Comparison of ENCODE assay signal across 10 cellular contexts in the genomic region with DNA sequence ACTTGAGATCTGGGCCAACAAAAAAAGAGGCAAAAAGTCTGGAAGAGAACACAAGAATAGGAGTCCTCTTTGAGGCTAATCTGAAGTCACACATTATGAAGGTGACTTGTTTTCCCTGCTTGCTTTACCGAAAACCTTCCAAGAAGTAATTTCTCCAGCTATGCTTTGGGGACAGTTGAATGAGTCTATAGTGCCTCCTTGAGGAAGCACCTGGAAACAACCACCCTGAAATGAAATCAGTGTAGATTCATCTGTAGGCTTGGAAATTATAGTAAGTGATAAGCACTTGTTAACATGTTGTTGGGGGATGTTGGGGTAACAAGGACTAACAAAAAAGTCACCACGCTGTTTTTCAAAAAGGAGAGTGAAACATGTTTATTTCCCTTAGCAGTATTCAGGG. TPM values are rescaled to one million over a fixed set of nuclear protein-coding genes. Genes with fewer than 3 reads are reported as not detected.
A peak's percentile ranks its signal among the peaks of the same experiment; 100 is the strongest.
DNase-seq lines count a peak whose midpoint lies in the region; ATAC-seq and TF ChIP-seq lines count a peak whose summit lies in the region.
"Had no signal": no experiment of that assay in that cellular context is flagged by ENCODE, and none has a peak within 500 bp of the region (broad histone marks: within the 10 kb centered on the region; RNA-seq: fewer than 3 reads in every experiment).

No MANE protein-coding gene starts in this region.

- H3F3A ChIP-seq in PC-3 (ENCODE audit: low read length, unreplicated experiment): no peaks in the 10 kb centered on the region

- H3K79me2 ChIP-seq in PC-3 (ENCODE audit: low read length): no peaks in the 10 kb centered on the region

- H3K9me3 ChIP-seq in heart left ventricle (no peaks in the 10 kb centered on the region), PC-3 (ENCODE audit: low read length) (no peaks in the 10 kb centered on the region), esophagus squamous epithelium (no peaks in the 10 kb centered on the region), prostate gland (no peaks in the 10 kb centered on the region)
- H3K9me3 ChIP-seq: Peyer's patch had no signal

- TF ChIP-seq POLR2A in heart left ventricle (IDR thresholded peaks at IDR 0.05): no peak
- TF ChIP-seq POLR2A in esophagus squamous epithelium (IDR thresholded peaks at IDR 0.05): no peak
- TF ChIP-seq POLR2A in prostate gland (IDR thresholded peaks at IDR 0.05): no peak

- H3K9ac ChIP-seq in PC-3 (ENCODE audit: low read length): no peak overlapping the region

- H3K4me1 ChIP-seq in heart left ventricle: no peaks in the 10 kb centered on the region
- peaks cover 11% of the 10 kb centered on the region for H3K4me1 ChIP-seq in PC-3 (ENCODE audit: insufficient read depth, low read length)
- H3K4me1 ChIP-seq in esophagus squamous epithelium: peaks cover 7 to 71% (median 32%) of the 10 kb centered on the region in 3 donors
- no peaks in the 10 kb centered on the region for H3K4me1 ChIP-seq in prostate gland (replicated peaks)
- H3K4me1 ChIP-seq: Peyer's patch had no signal

- TF ChIP-seq CTCF in heart left ventricle (IDR thresholded peaks at IDR 0.05): peak in 10 of 12 donors; percentile 15 to 47 (median 38)
- peak; percentile 72 for TF ChIP-seq CTCF in PC-3 (conservative IDR thresholded peaks at IDR 0.05; ENCODE audit: low read depth, low read length)
- peak; percentile 23 to 86 (median 52) for TF ChIP-seq CTCF in esophagus squamous epithelium (IDR thresholded peaks at IDR 0.05)
- TF ChIP-seq CTCF in prostate gland (IDR thresholded peaks at IDR 0.05): peak in 2 of 4 experiments; percentile 41 to 66

- WGBS in heart left ventricle, 4 donors: 70 to 77% (median 72%) methylated on average over 2 of the region's 2 CpGs
- 29 to 35% methylated on average over 2 of the region's 2 CpGs for WGBS in esophagus squamous epithelium, 2 donors
- 70% methylated on average over 2 of the region's 2 CpGs for WGBS in prostate gland

- POLR2A ChIA-PET in PC-3 (lab: Charles Lee; ENCODE audit: unreplicated experiment): no interaction called here

- H3K27ac ChIP-seq in heart left ventricle (no peak overlapping the region), PC-3 (ENCODE audit: low read length) (no peak overlapping the region), esophagus squamous epithelium (peak overlapping the region; percentile 68 to 83 (median 76)), prostate gland (peak overlapping the region in 1 of 2 donors; percentile 25)
- H3K27ac ChIP-seq: Peyer's patch had no signal

- no peak overlapping the region for H2AFZ ChIP-seq in PC-3 (ENCODE audit: low read length)

- no peaks in the 10 kb centered on the region for H3K9me2 ChIP-seq in PC-3 (replicated peaks; ENCODE audit: low read length)

- H3K4me2 ChIP-seq in PC-3 (ENCODE audit: low read length): no peak overlapping the region

- intact Hi-C loops in heart left ventricle (cut with DNase I): loop anchor here in 3 of 10 donors (5.0 to 10.0 kb wide), 3 partner anchors 35 to 248 kb away; no protein-coding TSS in a partner anchor
- intact Hi-C loops in Right ventricle myocardium superior (cut with DNase I): no loop called here
- intact Hi-C loops in PC-3 (cut with micrococcal nuclease): no loop called here
- intact Hi-C loops in esophagus squamous epithelium (cut with DNase I): loop anchor here (5.0 to 10.0 kb wide), 3 partner anchors 40 to 272 kb away; no protein-coding TSS in a partner anchor
- intact Hi-C loops in prostate gland (cut with DNase I): no loop called here

- H3K4me3 ChIP-seq in heart left ventricle: no peak overlapping the region
- H3K4me3 ChIP-seq in PC-3 (ENCODE audit: low read length): no peak overlapping the region
- H3K4me3 ChIP-seq in esophagus squamous epithelium: no peak overlapping the region
- no peak overlapping the region for H3K4me3 ChIP-seq in prostate gland
- H3K4me3 ChIP-seq: Peyer's patch had no signal

- no peak for ATAC-seq in heart left ventricle
- no peak for ATAC-seq in Right ventricle myocardium superior (ENCODE audit: poor library complexity)
- no peak for ATAC-seq in PC-3
- no peak for ATAC-seq in HG03571 (IDR thresholded peaks at IDR 0.05; ENCODE audit: unreplicated experiment)

- no peaks in the 10 kb centered on the region for H4K20me1 ChIP-seq in PC-3 (ENCODE audit: low read length)

- CTCF ChIA-PET in PC-3 (lab: Charles Lee): no interaction called here

- BruUV-seq in PC-3 (replicated peaks; lab: Mats Ljungman, UMichigan): no TSS peak

- DNase-seq in heart left ventricle: no peak
- DNase-seq in Right ventricle myocardium superior: no peak
- peak; percentile 41 for DNase-seq in PC-3
- no peak for DNase-seq in esophagus squamous epithelium (lab: John Stamatoyannopoulos, UW)
- DNase-seq in effector CD8-positive, alpha-beta T cell (lab: John Stamatoyannopoulos, UW): no peak
- no peak for DNase-seq in dedifferentiated amniotic fluid mesenchymal stem cell (ENCODE audit: extremely low spot score)
- DNase-seq in prostate gland (ENCODE audit: low spot score): no peak
- DNase-seq: activated naive CD4-positive, alpha-beta T cell treated with Interleukin-2 at 50 U/mL for 16 hours; Peyer's patch had no signal

- H3K36me3 ChIP-seq in heart left ventricle (no peaks in the 10 kb centered on the region), PC-3 (ENCODE audit: low read depth, low read length) (no peaks in the 10 kb centered on the region), esophagus squamous epithelium (no peaks in the 10 kb centered on the region), prostate gland (no peaks in the 10 kb centered on the region)
- H3K36me3 ChIP-seq: Peyer's patch had no signal

- peaks cover 0 to 8% (median 0%) of the 10 kb centered on the region in 9 donors for H3K27me3 ChIP-seq in heart left ventricle
- H3K27me3 ChIP-seq in PC-3 (ENCODE audit: low read length): no peaks in the 10 kb centered on the region
- H3K27me3 ChIP-seq in esophagus squamous epithelium: no peaks in the 10 kb centered on the region
- H3K27me3 ChIP-seq in prostate gland (replicated peaks; ENCODE audit: insufficient read depth): no peaks in the 10 kb centered on the region
- H3K27me3 ChIP-seq: Peyer's patch had no signal

RNA-seq across cellular contexts. Expression of gene RPTN, which starts 23.4 kb away (rescaled TPM):
- total RNA-seq in heart left ventricle (not detected), Right ventricle myocardium superior (not detected), PC-3 (2014; rRNA removed) (not detected in 2 replicates), esophagus squamous epithelium (under 1 TPM; 0.09 to 0.95 (median 0.14) TPM), prostate gland (not detected)
- polyA plus RNA-seq in heart left ventricle: not detected
- total RNA-seq: Peyer's patch had no signal

RNA-seq across cellular contexts. Expression of gene HRNR, which starts 41.6 kb away (rescaled TPM):
- total RNA-seq in heart left ventricle (not detected), Right ventricle myocardium superior (not detected), PC-3 (2014; rRNA removed) (not detected in 2 replicates), esophagus squamous epithelium (under 1 TPM in 1 of 4 donors, not detected in 3; 0.18 TPM), prostate gland (under 1 TPM in 1 of 2 donors, not detected in 1; 0.06 TPM)
- polyA plus RNA-seq in heart left ventricle: under 1 TPM in 1 of 2 donors, not detected in 1; 0.04 TPM
- total RNA-seq: Peyer's patch had no signal

Comparison
In these comparisons a context has a peak if more than half of its experiments do, and no peak if none do; other contexts are left out.
1. H3K27ac ChIP-seq: peak in esophagus squamous epithelium (4 of 4); none in heart left ventricle (0 of 12) and PC-3 (single experiment).